1 cellular context compared by ENCODE assay signal in the genomic region with DNA sequence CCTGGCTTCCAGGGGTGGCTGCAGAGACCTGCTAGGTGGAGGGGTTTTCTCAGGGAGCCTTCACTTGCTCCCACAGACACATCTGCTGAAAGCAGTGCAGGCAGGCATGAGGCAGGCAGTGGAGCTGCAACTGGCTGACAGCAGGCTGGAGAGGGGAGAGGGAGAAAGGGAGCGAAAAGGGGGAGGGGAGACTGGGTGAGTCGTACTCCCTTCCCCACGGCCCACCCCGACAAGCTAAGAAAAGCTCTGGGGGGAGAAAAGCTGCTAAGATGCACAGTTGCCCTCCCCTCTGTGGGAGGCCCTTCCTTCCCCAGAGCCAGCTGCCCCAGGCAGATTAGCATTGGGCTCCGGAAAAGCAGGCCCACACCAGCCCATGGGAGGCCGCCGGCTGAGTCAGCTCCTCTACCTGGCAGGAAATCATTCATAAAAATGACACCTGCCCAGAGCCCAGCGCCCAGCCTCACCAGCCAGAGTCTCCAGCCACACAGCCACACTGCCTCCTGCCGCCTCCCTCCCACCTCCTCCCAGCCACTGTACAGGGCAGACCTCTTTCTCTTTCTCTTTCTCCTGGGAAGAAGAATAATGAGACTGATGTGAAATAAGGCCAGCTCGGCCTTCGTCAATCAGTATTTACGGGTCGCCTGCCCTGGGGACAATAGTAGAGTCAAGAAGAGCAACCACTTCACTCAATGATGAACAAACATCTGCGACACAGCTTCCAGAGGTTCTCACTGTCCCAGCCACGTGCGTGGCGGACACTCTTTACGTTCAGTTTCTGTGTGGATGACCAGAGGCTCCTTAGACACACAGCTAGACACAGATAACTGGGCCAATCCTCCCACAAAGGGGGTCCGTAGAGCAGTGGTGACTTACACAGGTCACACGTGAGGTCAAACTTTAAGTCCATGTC.
TF ChIP-seq lines count a peak whose summit lies in the region.

No MANE protein-coding gene starts in this region.

TF ChIP-seq in K562, 482 proteins besides CTCF, POLR2A, EP300 and RAD21 (continued from another document and continues in another):
- TF ChIP-seq E2F6 (IDR thresholded peaks at IDR 0.05; ENCODE audit: borderline replicate concordance in 1 of 2, extremely low read depth in 1 of 2, insufficient read depth in 1 of 2, insufficient read length in 1 of 2, low read depth in 1 of 2, low read length in 1 of 2, poor library complexity in 1 of 2, severe bottlenecking in 1 of 2) = peak in 1 of 2 experiments; percentile 49
- TF ChIP-seq HDAC1 (IDR thresholded peaks at IDR 0.05) = peak; percentile 50 to 56; a peak in 2 of 4 replicates
- no peak for TF ChIP-seq HLTF (IDR thresholded peaks at IDR 0.05)
- no peak for TF ChIP-seq TAF7 (tag; IDR thresholded peaks at IDR 0.05)
- peak; percentile 86 for TF ChIP-seq MYNN (IDR thresholded peaks at IDR 0.05)
- TF ChIP-seq MYNN (CRISPR knock-in tag; IDR thresholded peaks at IDR 0.05) = no peak
- TF ChIP-seq ELF4 (CRISPR knock-in tag; IDR thresholded peaks at IDR 0.05) = no peak
- no peak for TF ChIP-seq ZNF695 (CRISPR knock-in tag; IDR thresholded peaks at IDR 0.05)
- TF ChIP-seq, protein P1, sequence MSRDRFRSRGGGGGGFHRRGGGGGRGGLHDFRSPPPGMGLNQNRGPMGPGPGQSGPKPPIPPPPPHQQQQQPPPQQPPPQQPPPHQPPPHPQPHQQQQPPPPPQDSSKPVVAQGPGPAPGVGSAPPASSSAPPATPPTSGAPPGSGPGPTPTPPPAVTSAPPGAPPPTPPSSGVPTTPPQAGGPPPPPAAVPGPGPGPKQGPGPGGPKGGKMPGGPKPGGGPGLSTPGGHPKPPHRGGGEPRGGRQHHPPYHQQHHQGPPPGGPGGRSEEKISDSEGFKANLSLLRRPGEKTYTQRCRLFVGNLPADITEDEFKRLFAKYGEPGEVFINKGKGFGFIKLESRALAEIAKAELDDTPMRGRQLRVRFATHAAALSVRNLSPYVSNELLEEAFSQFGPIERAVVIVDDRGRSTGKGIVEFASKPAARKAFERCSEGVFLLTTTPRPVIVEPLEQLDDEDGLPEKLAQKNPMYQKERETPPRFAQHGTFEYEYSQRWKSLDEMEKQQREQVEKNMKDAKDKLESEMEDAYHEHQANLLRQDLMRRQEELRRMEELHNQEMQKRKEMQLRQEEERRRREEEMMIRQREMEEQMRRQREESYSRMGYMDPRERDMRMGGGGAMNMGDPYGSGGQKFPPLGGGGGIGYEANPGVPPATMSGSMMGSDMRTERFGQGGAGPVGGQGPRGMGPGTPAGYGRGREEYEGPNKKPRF (IDR thresholded peaks at IDR 0.05; ENCODE audit: low read depth, low read length) = no peak
- TF ChIP-seq, protein P2, sequence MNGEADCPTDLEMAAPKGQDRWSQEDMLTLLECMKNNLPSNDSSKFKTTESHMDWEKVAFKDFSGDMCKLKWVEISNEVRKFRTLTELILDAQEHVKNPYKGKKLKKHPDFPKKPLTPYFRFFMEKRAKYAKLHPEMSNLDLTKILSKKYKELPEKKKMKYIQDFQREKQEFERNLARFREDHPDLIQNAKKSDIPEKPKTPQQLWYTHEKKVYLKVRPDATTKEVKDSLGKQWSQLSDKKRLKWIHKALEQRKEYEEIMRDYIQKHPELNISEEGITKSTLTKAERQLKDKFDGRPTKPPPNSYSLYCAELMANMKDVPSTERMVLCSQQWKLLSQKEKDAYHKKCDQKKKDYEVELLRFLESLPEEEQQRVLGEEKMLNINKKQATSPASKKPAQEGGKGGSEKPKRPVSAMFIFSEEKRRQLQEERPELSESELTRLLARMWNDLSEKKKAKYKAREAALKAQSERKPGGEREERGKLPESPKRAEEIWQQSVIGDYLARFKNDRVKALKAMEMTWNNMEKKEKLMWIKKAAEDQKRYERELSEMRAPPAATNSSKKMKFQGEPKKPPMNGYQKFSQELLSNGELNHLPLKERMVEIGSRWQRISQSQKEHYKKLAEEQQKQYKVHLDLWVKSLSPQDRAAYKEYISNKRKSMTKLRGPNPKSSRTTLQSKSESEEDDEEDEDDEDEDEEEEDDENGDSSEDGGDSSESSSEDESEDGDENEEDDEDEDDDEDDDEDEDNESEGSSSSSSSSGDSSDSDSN (IDR thresholded peaks at IDR 0.05; ENCODE audit: borderline replicate concordance in 1 of 2, low read depth in 2 of 2, low read length in 2 of 2) = no peak; a peak in 1 of 4 replicates
- peak; percentile 44 for TF ChIP-seq CREB1 (IDR thresholded peaks at IDR 0.05)
- TF ChIP-seq CREB1 (CRISPR knock-in tag; IDR thresholded peaks at IDR 0.05) = peak; percentile 9; the same call in 1 of the 2 replicates
- no peak for TF ChIP-seq MXI1 (IDR thresholded peaks at IDR 0.05; ENCODE audit: low read depth, low read length)
- TF ChIP-seq, protein P3, sequence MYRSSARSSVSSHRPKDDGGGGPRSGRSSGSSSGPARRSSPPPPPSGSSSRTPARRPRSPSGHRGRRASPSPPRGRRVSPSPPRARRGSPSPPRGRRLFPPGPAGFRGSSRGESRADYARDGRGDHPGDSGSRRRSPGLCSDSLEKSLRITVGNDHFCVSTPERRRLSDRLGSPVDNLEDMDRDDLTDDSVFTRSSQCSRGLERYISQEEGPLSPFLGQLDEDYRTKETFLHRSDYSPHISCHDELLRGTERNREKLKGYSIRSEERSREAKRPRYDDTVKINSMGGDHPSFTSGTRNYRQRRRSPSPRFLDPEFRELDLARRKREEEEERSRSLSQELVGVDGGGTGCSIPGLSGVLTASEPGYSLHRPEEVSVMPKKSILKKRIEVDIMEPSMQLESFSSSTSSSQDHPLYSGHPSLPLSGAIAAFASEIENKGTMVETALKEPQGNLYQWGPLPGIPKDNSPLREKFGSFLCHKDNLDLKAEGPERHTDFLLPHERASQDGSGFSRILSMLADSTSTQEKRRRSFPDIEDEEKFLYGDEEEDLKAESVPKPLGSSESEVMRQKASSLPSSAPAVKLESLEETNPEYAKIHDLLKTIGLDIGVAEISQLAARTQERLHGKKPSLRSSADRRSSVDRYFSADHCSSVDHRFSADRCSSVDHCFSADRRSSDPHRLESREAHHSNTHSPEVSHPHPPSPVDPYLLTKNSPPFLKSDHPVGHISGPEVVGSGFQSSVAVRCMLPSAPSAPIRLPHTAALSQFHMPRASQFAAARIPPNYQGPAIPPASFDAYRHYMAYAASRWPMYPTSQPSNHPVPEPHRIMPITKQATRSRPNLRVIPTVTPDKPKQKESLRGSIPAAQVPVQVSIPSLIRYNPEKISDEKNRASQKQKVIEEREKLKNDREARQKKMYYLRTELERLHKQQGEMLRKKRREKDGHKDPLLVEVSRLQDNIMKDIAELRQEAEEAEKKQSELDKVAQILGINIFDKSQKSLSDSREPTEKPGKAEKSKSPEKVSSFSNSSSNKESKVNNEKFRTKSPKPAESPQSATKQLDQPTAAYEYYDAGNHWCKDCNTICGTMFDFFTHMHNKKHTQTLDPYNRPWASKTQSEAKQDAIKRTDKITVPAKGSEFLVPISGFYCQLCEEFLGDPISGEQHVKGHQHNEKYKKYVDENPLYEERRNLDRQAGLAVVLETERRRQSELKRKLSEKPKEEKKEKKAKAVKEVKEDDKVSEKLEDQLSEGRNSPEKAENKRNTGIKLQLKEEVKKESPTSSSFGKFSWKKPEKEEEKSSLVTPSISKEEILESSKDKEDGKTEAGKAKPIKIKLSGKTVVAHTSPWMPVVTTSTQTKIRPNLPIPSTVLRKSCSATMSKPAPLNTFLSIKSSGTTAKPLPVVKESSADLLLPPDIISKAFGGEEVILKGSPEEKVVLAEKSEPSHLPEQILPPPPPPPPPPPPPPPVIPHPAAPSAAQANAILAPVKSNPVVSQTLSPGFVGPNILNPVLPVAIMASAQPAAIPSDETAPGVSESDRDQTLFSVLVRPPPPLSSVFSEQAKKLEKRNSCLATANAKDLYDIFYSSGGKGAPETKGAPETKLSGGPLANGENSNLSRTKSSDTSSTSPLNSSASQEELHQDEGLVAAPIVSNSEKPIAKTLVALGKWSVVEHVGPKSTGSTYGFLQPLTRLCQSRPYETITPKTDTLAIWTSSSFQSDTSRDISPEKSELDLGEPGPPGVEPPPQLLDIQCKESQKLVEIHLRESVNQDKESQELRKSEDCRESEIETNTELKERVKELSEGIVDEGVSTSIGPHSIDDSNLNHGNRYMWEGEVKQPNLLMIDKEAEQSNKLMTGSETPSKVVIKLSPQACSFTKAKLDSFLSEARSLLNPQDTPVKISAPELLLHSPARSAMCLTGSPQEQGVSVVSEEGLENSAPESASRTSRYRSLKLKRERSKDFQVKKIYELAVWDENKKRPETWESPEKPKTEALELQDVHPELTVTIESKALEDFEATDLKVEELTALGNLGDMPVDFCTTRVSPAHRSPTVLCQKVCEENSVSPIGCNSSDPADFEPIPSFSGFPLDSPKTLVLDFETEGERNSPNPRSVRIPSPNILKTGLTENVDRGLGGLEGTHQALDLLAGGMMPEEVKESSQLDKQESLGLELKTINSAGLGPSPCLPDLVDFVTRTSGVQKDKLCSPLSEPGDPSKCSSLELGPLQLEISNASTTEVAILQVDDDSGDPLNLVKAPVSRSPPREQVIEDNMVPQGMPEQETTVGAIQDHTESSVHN (IDR thresholded peaks at IDR 0.05; ENCODE audit: borderline replicate concordance in 1 of 2, low read depth in 1 of 2) = no peak
- no peak for TF ChIP-seq ZNF146 (CRISPR knock-in tag; IDR thresholded peaks at IDR 0.05; ENCODE audit: unreplicated experiment)
- 0 out of 2 replicates have a peak, but pooled peaks have one; percentile 58 for TF ChIP-seq CBX5 (IDR thresholded peaks at IDR 0.05; ENCODE audit: borderline replicate concordance, low read depth)
- TF ChIP-seq BCL6 (CRISPR knock-in tag; IDR thresholded peaks at IDR 0.05) = no peak
- TF ChIP-seq RCOR1 (IDR thresholded peaks at IDR 0.05; ENCODE audit: borderline replicate concordance in 1 of 2, low read depth in 2 of 2, low read length in 2 of 2) = peak in 1 of 2 experiments; percentile 62; a peak in 2 of 4 replicates
- TF ChIP-seq HOXB6 (CRISPR knock-in tag; IDR thresholded peaks at IDR 0.05; ENCODE audit: borderline replicate concordance) = no peak
- peak; percentile 68 for TF ChIP-seq NR2C1 (IDR thresholded peaks at IDR 0.05)
- peak; percentile 52; the same call in 1 of the 2 replicates for TF ChIP-seq NR2C1 (tag; IDR thresholded peaks at IDR 0.05)
- peak; percentile 96 for TF ChIP-seq RNF2 (IDR thresholded peaks at IDR 0.05)
- TF ChIP-seq SMARCE1 (IDR thresholded peaks at IDR 0.05) = peak; percentile 95
- TF ChIP-seq KAT7 (CRISPR knock-in tag; IDR thresholded peaks at IDR 0.05; ENCODE audit: borderline replicate concordance) = no peak
- TF ChIP-seq SIN3A (IDR thresholded peaks at IDR 0.05; ENCODE audit: borderline replicate concordance in 2 of 2, control insufficient read depth in 1 of 2, low read depth in 2 of 2, low read length in 2 of 2) = no peak
- no peak; the same call in 1 of the 2 replicates for TF ChIP-seq CBX1 (IDR thresholded peaks at IDR 0.05; ENCODE audit: low read depth)
- TF ChIP-seq ZNF347 (CRISPR knock-in tag; IDR thresholded peaks at IDR 0.05; ENCODE audit: low read depth) = no peak
- no peak for TF ChIP-seq GTF3C2 (IDR thresholded peaks at IDR 0.05; ENCODE audit: borderline replicate concordance, extremely low read depth, insufficient read length)
- TF ChIP-seq ZNF77 (CRISPR knock-in tag; IDR thresholded peaks at IDR 0.05) = no peak
- no peak for TF ChIP-seq ARID3A (IDR thresholded peaks at IDR 0.05; ENCODE audit: borderline replicate concordance, low read depth, low read length)
- no peak for TF ChIP-seq ESRRB (CRISPR knock-in tag; IDR thresholded peaks at IDR 0.05; ENCODE audit: borderline replicate concordance)
- no peak for TF ChIP-seq STAT5B (CRISPR knock-in tag; IDR thresholded peaks at IDR 0.05)
- TF ChIP-seq ETV6 (IDR thresholded peaks at IDR 0.05; ENCODE audit: borderline replicate concordance in 1 of 2, low read depth in 2 of 2, low read length in 1 of 2) = no peak; a peak in 1 of 4 replicates
- no peak for TF ChIP-seq ETV6 (CRISPR knock-in tag; IDR thresholded peaks at IDR 0.05; ENCODE audit: borderline replicate concordance)
- 0 out of 2 replicates have a peak, but pooled peaks have one; percentile 85 for TF ChIP-seq ZNF584 (CRISPR knock-in tag; IDR thresholded peaks at IDR 0.05; ENCODE audit: low read depth)
- no peak for TF ChIP-seq NCOA2 (IDR thresholded peaks at IDR 0.05; ENCODE audit: partially characterized antibody in 2 of 2)
- no peak for TF ChIP-seq YBX1 (IDR thresholded peaks at IDR 0.05)
